8 cellular contexts compared by ENCODE assay signal in the genomic region with DNA sequence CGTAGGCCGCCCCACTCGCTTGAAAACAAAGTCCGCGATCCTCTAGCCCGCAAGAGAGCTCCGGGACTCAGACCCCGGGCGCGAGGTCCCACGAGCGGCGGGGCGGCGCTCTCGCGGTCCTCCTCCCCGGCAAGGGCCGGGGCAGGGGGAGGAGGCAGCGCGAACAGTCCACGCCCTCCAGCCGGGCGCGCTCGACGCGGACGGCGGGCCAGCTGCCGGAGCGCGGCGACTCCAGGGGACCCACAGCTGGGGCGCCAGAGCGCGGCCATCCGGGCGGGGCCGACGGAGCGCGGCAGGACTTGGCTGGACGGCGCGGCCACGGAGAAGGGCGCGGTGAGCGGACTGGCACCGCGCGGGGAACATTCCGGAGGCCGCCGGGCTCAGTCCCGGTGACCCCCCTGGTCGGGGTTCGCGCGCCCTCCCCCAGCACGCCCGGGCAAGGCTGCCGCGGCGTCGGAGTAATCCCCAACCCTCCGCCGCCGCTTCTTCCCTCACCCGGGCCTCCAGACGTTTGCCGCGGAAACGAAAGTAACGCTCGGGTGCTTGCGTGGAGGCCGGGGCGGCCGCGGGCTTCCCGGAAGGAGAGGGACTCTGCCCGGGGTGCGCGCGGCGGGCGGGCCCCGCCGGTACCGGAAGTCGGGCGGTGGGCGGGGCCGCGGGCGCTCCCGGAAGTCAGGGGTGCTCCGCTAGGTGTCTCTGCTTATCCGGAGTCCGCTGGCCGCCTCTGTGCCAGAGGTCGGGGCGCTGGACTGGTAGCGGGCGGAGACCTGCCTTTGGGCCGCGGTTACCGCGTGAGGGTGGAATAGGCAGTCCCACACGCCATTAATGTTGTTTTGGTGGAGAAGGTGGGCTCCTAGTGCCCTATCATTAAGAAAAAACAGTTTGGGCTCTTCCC. TPM values are rescaled to one million over a fixed set of nuclear protein-coding genes. Genes with fewer than 3 reads are reported as not detected.
DNase-seq lines count a peak whose midpoint lies in the region; ATAC-seq, FAIRE-seq and TF ChIP-seq lines count a peak whose summit lies in the region.

A gene (plus strand): TSS at position 166 of the 895 bp plus-strand sequence. CDS start 8,330 bp downstream, outside the sequence.

- H3K4me3 Mint-ChIP-seq in T-helper 1 cell treated with Interleukin-12 subunit alpha and Interleukin-12 subunit beta and Interleukin-4 antibody, amounts not matched to agents 30 μg/mL and 1 μg/mL, for 36 hours = peak within 1 kb of the TSS; percentile 95

- peaks cover 76% of the 10 kb centered on the region for H3K4me1 ChIP-seq in left ventricle myocardium inferior
- H3K4me1 ChIP-seq in uterus = peaks cover 0 to 4% of the 10 kb centered on the region in 2 donors

- peak; percentile 93 for DNase-seq in GM12892 (ENCODE audit: insufficient read length)
- DNase-seq in NCI-H128 (lab: John Stamatoyannopoulos, UW; ENCODE audit: unreplicated experiment) = peak; percentile 66
- DNase-seq in amniotic stem cell (lab: John Stamatoyannopoulos, UW) = peak; percentile 76
- peak; percentile 95 for DNase-seq in left ventricle myocardium inferior
- no peak for DNase-seq in pulmonary artery endothelial cell (ENCODE audit: low read depth, low spot score)
- peak; percentile 93 to 94 for DNase-seq in uterus

- peak within 1 kb of the TSS; percentile 97 for H3K4me3 ChIP-seq in left ventricle myocardium inferior
- peak within 1 kb of the TSS; percentile 61 to 98 for H3K4me3 ChIP-seq in uterus

- intact Hi-C loops in left ventricle myocardium inferior (cut with micrococcal nuclease) = no loop called here
- intact Hi-C loops in uterus (cut with DNase I; ENCODE audit: low total_unique reads) = loop anchor here (5.0 kb wide), 1 partner anchor 76 kb away; no protein-coding TSS in a partner anchor

- H3K9me3 ChIP-seq in left ventricle myocardium inferior (replicated peaks) (no peaks in the 10 kb centered on the region), uterus (no peaks in the 10 kb centered on the region)

- no peaks in the 10 kb centered on the region for H3K27me3 Mint-ChIP-seq in T-helper 1 cell treated with Interleukin-12 subunit alpha and Interleukin-12 subunit beta and Interleukin-4 antibody, amounts not matched to agents 30 μg/mL and 1 μg/mL, for 36 hours (ENCODE audit: low read depth)

- no peaks in the 10 kb centered on the region for H3K9me3 Mint-ChIP-seq in T-helper 1 cell treated with Interleukin-12 subunit alpha and Interleukin-12 subunit beta and Interleukin-4 antibody, amounts not matched to agents 30 μg/mL and 1 μg/mL, for 36 hours

- TF ChIP-seq POLR2A in GM12892 (IDR thresholded peaks at IDR 0.05; ENCODE audit: low read depth, low read length) (peak; percentile 73), uterus (IDR thresholded peaks at IDR 0.05) (peak; percentile 85 to 92)

- peak; percentile 40 for TF ChIP-seq CTCF in left ventricle myocardium inferior (IDR thresholded peaks at IDR 0.05; ENCODE audit: borderline replicate concordance)
- TF ChIP-seq CTCF in uterus (IDR thresholded peaks at IDR 0.05) = peak; percentile 39 to 51 (median 49)

- H3K36me3 ChIP-seq in left ventricle myocardium inferior (no peaks in the 10 kb centered on the region), uterus (no peaks in the 10 kb centered on the region)

- peak; percentile 88 for FAIRE-seq in GM12892 (lab: Jason Lieb, UNC)

- peaks cover 21% of the 10 kb centered on the region for H3K36me3 Mint-ChIP-seq in T-helper 1 cell treated with Interleukin-12 subunit alpha and Interleukin-12 subunit beta and Interleukin-4 antibody, amounts not matched to agents 30 μg/mL and 1 μg/mL, for 36 hours (ENCODE audit: low read depth)

- peak within 1 kb of the TSS; percentile 97 for H3K27ac Mint-ChIP-seq in T-helper 1 cell treated with Interleukin-12 subunit alpha and Interleukin-12 subunit beta and Interleukin-4 antibody, amounts not matched to agents 30 μg/mL and 1 μg/mL, for 36 hours

- H3K27me3 ChIP-seq in left ventricle myocardium inferior (ENCODE audit: low read depth) (no peaks in the 10 kb centered on the region), uterus (no peaks in the 10 kb centered on the region)

- peak within 1 kb of the TSS; percentile 100 for H3K27ac ChIP-seq in left ventricle myocardium inferior (replicated peaks)
- peak within 1 kb of the TSS; percentile 97 to 100 for H3K27ac ChIP-seq in uterus

- H3K4me1 Mint-ChIP-seq in T-helper 1 cell treated with Interleukin-12 subunit alpha and Interleukin-12 subunit beta and Interleukin-4 antibody, amounts not matched to agents 30 μg/mL and 1 μg/mL, for 36 hours (ENCODE audit: low read depth) = peaks cover 55% of the 10 kb centered on the region

- ATAC-seq in HG02759 (IDR thresholded peaks at IDR 0.05; ENCODE audit: unreplicated experiment) = peak; percentile 87

RNA-seq across cellular contexts. Expression of the gene that starts here (rescaled TPM):
- polyA plus RNA-seq in GM12892 (2012; ENCODE audit: missing spikeins) = 4.1 TPM
- total RNA-seq in left ventricle myocardium inferior = 6.2 TPM
- 20.8 and 27.3 TPM in 2 replicates for total RNA-seq in pulmonary artery endothelial cell
- total RNA-seq in uterus = 10 to 100 TPM; 11.5 to 35.0 (median 30.1) TPM
